Comparison of ENCODE assay signal across 8 cellular contexts in the genomic region with DNA sequence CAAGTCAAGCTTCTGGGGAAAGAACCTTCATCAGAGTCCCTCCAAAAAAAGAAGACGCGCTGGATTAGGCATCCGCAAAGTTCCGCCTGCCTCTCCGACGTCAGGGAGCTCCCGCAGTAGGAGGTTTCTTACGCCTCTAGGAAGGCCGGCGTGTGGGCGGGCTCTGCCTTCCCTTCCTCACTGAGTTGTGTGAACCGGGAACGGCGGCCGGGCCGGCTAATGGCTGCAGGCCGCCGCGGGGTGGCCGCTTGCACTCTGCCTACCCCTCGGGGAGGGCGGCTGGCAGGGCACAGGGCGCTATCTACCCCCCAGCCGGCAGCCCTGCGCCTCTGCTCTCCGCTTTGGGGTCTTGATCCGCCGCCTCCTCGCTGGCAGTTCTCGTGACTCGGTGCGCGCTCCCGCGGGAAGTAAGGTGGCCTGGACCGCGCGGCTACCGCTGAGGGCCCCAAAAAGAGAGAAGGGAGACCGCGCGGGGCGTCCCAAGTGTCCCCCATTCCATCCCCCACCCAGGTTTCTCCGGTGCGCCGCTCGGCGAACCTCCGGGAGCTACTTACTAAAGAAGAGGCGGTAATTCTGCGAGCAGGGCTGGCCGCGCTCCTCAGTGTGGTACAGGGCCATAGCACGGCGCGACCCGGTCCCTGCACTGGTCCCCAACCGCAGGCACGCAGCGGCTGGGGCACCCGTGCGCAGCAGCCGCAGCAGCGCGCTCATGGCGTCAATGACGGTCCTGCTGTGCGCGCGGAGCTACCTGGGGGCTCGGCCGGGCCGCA. TPM values are rescaled to one million over a fixed set of nuclear protein-coding genes. Genes with fewer than 3 reads are reported as not detected.
DNase-seq lines count a peak whose midpoint lies in the region; ATAC-seq, FAIRE-seq and TF ChIP-seq lines count a peak whose summit lies in the region.

A gene (minus strand): TSS at position 723 of the 770 bp plus-strand sequence. CDS start 12 bp downstream, at position 711.

- ATAC-seq in HG03442 (IDR thresholded peaks at IDR 0.05; ENCODE audit: unreplicated experiment) (peak; percentile 82), right lobe of liver (peak; percentile 93 to 98 (median 96))

- peak in 1 of 4 donors; percentile 89 for TF ChIP-seq CTCF in right lobe of liver (IDR thresholded peaks at IDR 0.05)

- H3K4me1 ChIP-seq in BLaER1 treated with 17β-estradiol and CSF1 and Interleukin-3, amounts not matched to agents 10 nM and 100 nM: peaks cover 17 to 37% (median 22%) of the 10 kb centered on the region in 10 experiments
- H3K4me1 ChIP-seq in right lobe of liver: peaks cover 2 to 29% (median 6%) of the 10 kb centered on the region in 4 donors

- H3K9me3 Mint-ChIP-seq in activated CD4-positive, alpha-beta memory T cell treated with anti-CD3 and anti-CD28 coated beads for 36 hours: no peaks in the 10 kb centered on the region

- WGBS in right lobe of liver (ENCODE audit: insufficient coverage, low coverage, low lambda C conversion rate, missing lambda C conversion rate): 0% methylated on average over 2 of the region's 73 CpGs

- peak; percentile 91 for TF ChIP-seq POLR2A in right lobe of liver (IDR thresholded peaks at IDR 0.05)

- H3K27ac ChIP-seq in BLaER1 treated with 17β-estradiol and CSF1 and Interleukin-3, amounts not matched to agents 10 nM and 100 nM: peak within 1 kb of the TSS; percentile 84 to 99 (median 97)
- H3K27ac ChIP-seq in right lobe of liver: peak within 1 kb of the TSS; percentile 98 to 99 (median 99)

- peaks cover 0 to 26% (median 17%) of the 10 kb centered on the region in 11 experiments; a peak in 17 of 22 replicates for H3K36me3 ChIP-seq in BLaER1 treated with 17β-estradiol and CSF1 and Interleukin-3, amounts not matched to agents 10 nM and 100 nM
- H3K36me3 ChIP-seq in right lobe of liver: no peaks in the 10 kb centered on the region

- POLR2A ChIA-PET in activated CD4-positive, alpha-beta memory T cell treated with anti-CD3 and anti-CD28 coated beads for 36 hours (lab: Charles Lee): interaction anchor here (0.6 to 2.6 kb wide), 13 partner anchors 9 to 577 kb away, joined by 3 to 24 read pairs (median 5); a partner anchor contains a TSS

- CTCF ChIA-PET in activated CD4-positive, alpha-beta memory T cell treated with anti-CD3 and anti-CD28 coated beads for 36 hours (lab: Charles Lee): interaction anchor here (0.5 to 3.3 kb wide), 41 partner anchors 8 to 726 kb away, joined by 3 to 23 read pairs (median 4); a partner anchor contains a TSS

- H3K9me3 ChIP-seq in BLaER1 treated with 17β-estradiol and CSF1 and Interleukin-3, amounts not matched to agents 10 nM and 100 nM (replicated peaks in 1 of 11): peaks cover 0 to under 1% (median 0%) of the 10 kb centered on the region in 11 experiments; a peak in 2 of 22 replicates
- H3K9me3 ChIP-seq in right lobe of liver: no peaks in the 10 kb centered on the region

- H3K27me3 Mint-ChIP-seq in activated CD4-positive, alpha-beta memory T cell treated with anti-CD3 and anti-CD28 coated beads for 36 hours: no peaks in the 10 kb centered on the region

- no peaks in the 10 kb centered on the region for H3K27me3 ChIP-seq in BLaER1 treated with 17β-estradiol and CSF1 and Interleukin-3, amounts not matched to agents 10 nM and 100 nM
- no peaks in the 10 kb centered on the region for H3K27me3 ChIP-seq in right lobe of liver

- H3K4me3 Mint-ChIP-seq in activated CD4-positive, alpha-beta memory T cell treated with anti-CD3 and anti-CD28 coated beads for 36 hours: peak within 1 kb of the TSS; percentile 99

- peak within 1 kb of the TSS; percentile 99 for H3K27ac Mint-ChIP-seq in activated CD4-positive, alpha-beta memory T cell treated with anti-CD3 and anti-CD28 coated beads for 36 hours

- H4K20me1 ChIP-seq in BLaER1 treated with 17β-estradiol and CSF1 and Interleukin-3, amounts not matched to agents 10 nM and 100 nM: peaks cover 0 to 44% (median 32%) of the 10 kb centered on the region in 11 experiments; a peak in 16 of 22 replicates

- H3K4me1 Mint-ChIP-seq in activated CD4-positive, alpha-beta memory T cell treated with anti-CD3 and anti-CD28 coated beads for 36 hours (ENCODE audit: low read depth): peaks cover 38% of the 10 kb centered on the region

- peaks cover 13% of the 10 kb centered on the region for H3K36me3 Mint-ChIP-seq in activated CD4-positive, alpha-beta memory T cell treated with anti-CD3 and anti-CD28 coated beads for 36 hours

- intact Hi-C loops in activated CD4-positive, alpha-beta memory T cell treated with anti-CD3 and anti-CD28 coated beads for 36 hours (cut with micrococcal nuclease): loop anchor here (1.0 to 5.0 kb wide), 13 partner anchors 20 to 981 kb away; a partner anchor contains a TSS
- intact Hi-C loops in right lobe of liver (cut with DNase I): loop anchor here in 1 of 2 donors (5.0 kb wide), 1 partner anchor 326 kb away; a partner anchor contains a TSS

- DNase-seq in GM19239 (ENCODE audit: insufficient read length, low spot score) (peak; percentile 67), NCI-H774 (lab: John Stamatoyannopoulos, UW) (peak; percentile 70), dermis microvascular lymphatic vessel endothelial cell (ENCODE audit: low read depth in 2 of 2) (peak; percentile 66 to 91), right lobe of liver (peak; percentile 91 to 93 (median 92))
- DNase-seq in activated CD4-positive, alpha-beta memory T cell treated with anti-CD3 and anti-CD28 coated beads for 36 hours: peak; percentile 89
- DNase-seq in stimulated activated CD4-positive, alpha-beta T cell treated with anti-CD3 and anti-CD28 coated beads, Interleukin-4, amount 100 ng/mL, for 24 hours: peak; percentile 85

- peak within 1 kb of the TSS; percentile 77 to 96 (median 85) for H3K4me2 ChIP-seq in BLaER1 treated with 17β-estradiol and CSF1 and Interleukin-3, amounts not matched to agents 10 nM and 100 nM

- FAIRE-seq in GM19239 (lab: Jason Lieb, UNC): peak; percentile 88

- H3K4me3 ChIP-seq in BLaER1 treated with 17β-estradiol and CSF1 and Interleukin-3, amounts not matched to agents 10 nM and 100 nM: peak within 1 kb of the TSS; percentile 73 to 96 (median 93)
- H3K4me3 ChIP-seq in right lobe of liver: peak within 1 kb of the TSS; percentile 81 to 93 (median 92)

- peak within 1 kb of the TSS; percentile 88 to 98 (median 97) for H3K9ac ChIP-seq in BLaER1 treated with 17β-estradiol and CSF1 and Interleukin-3, amounts not matched to agents 10 nM and 100 nM

RNA-seq across cellular contexts. Expression of the gene that starts here (rescaled TPM):
- total RNA-seq in activated CD4-positive, alpha-beta memory T cell treated with anti-CD3 and anti-CD28 coated beads for 36 hours: 100 to 1,000 TPM; 113 to 123 TPM
- total RNA-seq in dermis microvascular lymphatic vessel endothelial cell: 50.8 and 54.5 TPM in 2 replicates
- total RNA-seq in right lobe of liver: 10 to 100 TPM; 45.9 to 78.3 (median 65.1) TPM

Comparison
In these comparisons a context has a peak if more than half of its experiments do, and no peak if none do; other contexts are left out.
1. Peak in every context shown above with its lines: DNase-seq, ATAC-seq, H3K4me3 ChIP-seq and H3K27ac ChIP-seq.